19 cellular contexts compared by ENCODE assay signal in genomic region chr13:99122171-99122570, GRCh38.
A peak's percentile ranks its signal among the peaks of the same experiment; 100 is the strongest.
DNase-seq lines count a peak whose midpoint lies in the region; ATAC-seq, FAIRE-seq and TF ChIP-seq lines count a peak whose summit lies in the region.
"Had no signal": no experiment of that assay in that cellular context is flagged by ENCODE, and none has a peak within 500 bp of the region (broad histone marks: within the 10 kb centered on the region; RNA-seq: fewer than 3 reads in every experiment).

No MANE protein-coding gene starts in this region.

- no peak overlapping the region for H3K9ac ChIP-seq in SK-N-SH

- H3K9me2 ChIP-seq in SK-N-SH: no peaks in the 10 kb centered on the region

- H3K36me3 ChIP-seq in SK-N-SH (replicated peaks in 1 of 2; ENCODE audit: control insufficient read depth in 1 of 2, insufficient read depth in 2 of 2, low read length in 1 of 2): no peaks in the 10 kb centered on the region

- WGBS in SK-N-SH (ENCODE audit: low lambda C conversion rate): 84% methylated on average over 2 of the region's 2 CpGs

- no peak for TF ChIP-seq CTCF in SK-N-SH (IDR thresholded peaks at IDR 0.05)

- no peak for TF ChIP-seq POLR2A in H54 (IDR thresholded peaks at IDR 0.05; ENCODE audit: low read depth, low read length)

- no peaks in the 10 kb centered on the region for H3F3A ChIP-seq in SK-N-SH (replicated peaks; ENCODE audit: insufficient read depth)

- H3K27me3 ChIP-seq in SK-N-SH (ENCODE audit: insufficient read depth): no peaks in the 10 kb centered on the region

- H4K20me1 ChIP-seq in SK-N-SH (ENCODE audit: insufficient read depth): no peaks in the 10 kb centered on the region

- POLR2A ChIA-PET in SK-N-SH (lab: Yijun Ruan, JAX): no interaction called here

- no peak for TF ChIP-seq EP300 in SK-N-SH (IDR thresholded peaks at IDR 0.05; ENCODE audit: borderline replicate concordance in 1 of 2, low read depth in 1 of 2, low read length in 1 of 2)

- CTCF ChIA-PET in SK-N-SH (lab: Yijun Ruan, JAX): no interaction called here

- in situ Hi-C loops in SK-MEL-5 (cut with HindIII; ENCODE audit: low pct_unique_long_range_greater_than_20kb, low sequenced_read_pairs): no loop called here

- 0 out of 4 replicates have a peak, but pooled peaks cover 0 to 5% of the 10 kb centered on the region in 2 experiments for H3K4me1 ChIP-seq in SK-N-SH (ENCODE audit: control insufficient read depth in 1 of 2, insufficient read depth in 2 of 2, low read depth in 1 of 2, low read length in 1 of 2)

- H3K27ac ChIP-seq in SK-N-SH (ENCODE audit: low read depth in 2 of 2, low read length in 1 of 2): no peak overlapping the region

- TF ChIP-seq RAD21 in SK-N-SH (IDR thresholded peaks at IDR 0.05; ENCODE audit: low read length): no peak

- H3K4me3 ChIP-seq in SK-N-SH (ENCODE audit: low read depth in 2 of 2, low read length in 1 of 2): no peak overlapping the region

- DNase-seq in SK-N-SH (no peak), H54 (ENCODE audit: insufficient read length, low spot score) (no peak), SK-MEL-5 (ENCODE audit: low read depth, low spot score) (peak; percentile 43), midbrain (lab: John Stamatoyannopoulos, UW) (peak; percentile 6), NCI-H1105 treated with DMSO at 0.1 percent for 48 hours (lab: John Stamatoyannopoulos, UW) (no peak)
- DNase-seq: 8988T, DMS53, EL, KBM-7, NCI-H1436 treated with DMSO at 0.1 percent for 48 hours, NCI-H2029, NCI-H69 had no signal

- no peaks in the 10 kb centered on the region for H3K9me3 ChIP-seq in SK-N-SH

- peak; percentile 11 for FAIRE-seq in H54 (lab: Jason Lieb, UNC)
- FAIRE-seq: H1, HepG2, RCC 7860 had no signal

- ATAC-seq in SK-N-SH treated with all-trans-retinoic acid at 6 μM for 48 hours (no peak), HG02642 (IDR thresholded peaks at IDR 0.05; ENCODE audit: poor library complexity, unreplicated experiment) (no peak), HG02588 (IDR thresholded peaks at IDR 0.05; ENCODE audit: unreplicated experiment) (no peak)
- ATAC-seq: HepG2, Right ventricle myocardium inferior had no signal

- 0 out of 2 replicates have a peak overlapping the region, but pooled peaks have one; percentile 2 for H2AFZ ChIP-seq in SK-N-SH (ENCODE audit: low read depth)

- no peak overlapping the region for H3K4me2 ChIP-seq in SK-N-SH

- H3K79me2 ChIP-seq in SK-N-SH (ENCODE audit: insufficient read depth): no peaks in the 10 kb centered on the region

TF ChIP-seq in SK-N-SH, 30 proteins besides CTCF, POLR2A, EP300 and RAD21:
- TF ChIP-seq, protein P1, sequence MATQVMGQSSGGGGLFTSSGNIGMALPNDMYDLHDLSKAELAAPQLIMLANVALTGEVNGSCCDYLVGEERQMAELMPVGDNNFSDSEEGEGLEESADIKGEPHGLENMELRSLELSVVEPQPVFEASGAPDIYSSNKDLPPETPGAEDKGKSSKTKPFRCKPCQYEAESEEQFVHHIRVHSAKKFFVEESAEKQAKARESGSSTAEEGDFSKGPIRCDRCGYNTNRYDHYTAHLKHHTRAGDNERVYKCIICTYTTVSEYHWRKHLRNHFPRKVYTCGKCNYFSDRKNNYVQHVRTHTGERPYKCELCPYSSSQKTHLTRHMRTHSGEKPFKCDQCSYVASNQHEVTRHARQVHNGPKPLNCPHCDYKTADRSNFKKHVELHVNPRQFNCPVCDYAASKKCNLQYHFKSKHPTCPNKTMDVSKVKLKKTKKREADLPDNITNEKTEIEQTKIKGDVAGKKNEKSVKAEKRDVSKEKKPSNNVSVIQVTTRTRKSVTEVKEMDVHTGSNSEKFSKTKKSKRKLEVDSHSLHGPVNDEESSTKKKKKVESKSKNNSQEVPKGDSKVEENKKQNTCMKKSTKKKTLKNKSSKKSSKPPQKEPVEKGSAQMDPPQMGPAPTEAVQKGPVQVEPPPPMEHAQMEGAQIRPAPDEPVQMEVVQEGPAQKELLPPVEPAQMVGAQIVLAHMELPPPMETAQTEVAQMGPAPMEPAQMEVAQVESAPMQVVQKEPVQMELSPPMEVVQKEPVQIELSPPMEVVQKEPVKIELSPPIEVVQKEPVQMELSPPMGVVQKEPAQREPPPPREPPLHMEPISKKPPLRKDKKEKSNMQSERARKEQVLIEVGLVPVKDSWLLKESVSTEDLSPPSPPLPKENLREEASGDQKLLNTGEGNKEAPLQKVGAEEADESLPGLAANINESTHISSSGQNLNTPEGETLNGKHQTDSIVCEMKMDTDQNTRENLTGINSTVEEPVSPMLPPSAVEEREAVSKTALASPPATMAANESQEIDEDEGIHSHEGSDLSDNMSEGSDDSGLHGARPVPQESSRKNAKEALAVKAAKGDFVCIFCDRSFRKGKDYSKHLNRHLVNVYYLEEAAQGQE (IDR thresholded peaks at IDR 0.05; ENCODE audit: low read depth, low read length): no peak
- TF ChIP-seq NFIC (IDR thresholded peaks at IDR 0.05; ENCODE audit: borderline replicate concordance): no peak
- TF ChIP-seq RCOR1 (IDR thresholded peaks at IDR 0.05; ENCODE audit: low read length): no peak
- TF ChIP-seq FOXM1 (IDR thresholded peaks at IDR 0.05; ENCODE audit: low read depth): no peak
- no peak for TF ChIP-seq RFX5 (IDR thresholded peaks at IDR 0.05; ENCODE audit: low read length)
- TF ChIP-seq ZBTB33 (IDR thresholded peaks at IDR 0.05; ENCODE audit: borderline replicate concordance, low read depth): no peak
- no peak for TF ChIP-seq NRF1 (IDR thresholded peaks at IDR 0.05; ENCODE audit: low read depth, low read length)
- TF ChIP-seq FOXJ3 (CRISPR knock-in tag; IDR thresholded peaks at IDR 0.05): no peak

TF ChIP-seq in SK-N-SH treated with all-trans-retinoic acid at 6 μM for 48 hours, 23 proteins besides CTCF, POLR2A, EP300 and RAD21:
- TF ChIP-seq, protein P2, sequence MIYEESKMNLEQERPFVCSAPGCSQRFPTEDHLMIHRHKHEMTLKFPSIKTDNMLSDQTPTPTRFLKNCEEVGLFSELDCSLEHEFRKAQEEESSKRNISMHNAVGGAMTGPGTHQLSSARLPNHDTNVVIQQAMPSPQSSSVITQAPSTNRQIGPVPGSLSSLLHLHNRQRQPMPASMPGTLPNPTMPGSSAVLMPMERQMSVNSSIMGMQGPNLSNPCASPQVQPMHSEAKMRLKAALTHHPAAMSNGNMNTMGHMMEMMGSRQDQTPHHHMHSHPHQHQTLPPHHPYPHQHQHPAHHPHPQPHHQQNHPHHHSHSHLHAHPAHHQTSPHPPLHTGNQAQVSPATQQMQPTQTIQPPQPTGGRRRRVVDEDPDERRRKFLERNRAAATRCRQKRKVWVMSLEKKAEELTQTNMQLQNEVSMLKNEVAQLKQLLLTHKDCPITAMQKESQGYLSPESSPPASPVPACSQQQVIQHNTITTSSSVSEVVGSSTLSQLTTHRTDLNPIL (CRISPR knock-in tag; IDR thresholded peaks at IDR 0.05; ENCODE audit: low read depth): no peak
- TF ChIP-seq RARB (CRISPR knock-in tag; IDR thresholded peaks at IDR 0.05): no peak
- TF ChIP-seq PPARA (CRISPR knock-in tag; IDR thresholded peaks at IDR 0.05; ENCODE audit: borderline replicate concordance): no peak
- no peak for TF ChIP-seq TSHZ2 (CRISPR knock-in tag; IDR thresholded peaks at IDR 0.05)
- no peak for TF ChIP-seq ARNTL (CRISPR knock-in tag; IDR thresholded peaks at IDR 0.05; ENCODE audit: borderline replicate concordance, low read depth)
- TF ChIP-seq TOX (CRISPR knock-in tag; IDR thresholded peaks at IDR 0.05; ENCODE audit: borderline replicate concordance): no peak
- no peak for TF ChIP-seq ZNF565 (CRISPR knock-in tag; conservative IDR thresholded peaks at IDR 0.05; ENCODE audit: low read depth)
- no peak for TF ChIP-seq ZNF8 (CRISPR knock-in tag; IDR thresholded peaks at IDR 0.05)
- no peak for TF ChIP-seq CSDC2 (CRISPR knock-in tag; IDR thresholded peaks at IDR 0.05)
- no peak for TF ChIP-seq ISL1 (CRISPR knock-in tag; IDR thresholded peaks at IDR 0.05)
- no peak for TF ChIP-seq SNAI2 (CRISPR knock-in tag; IDR thresholded peaks at IDR 0.05)
- no peak for TF ChIP-seq ZC3H10 (CRISPR knock-in tag; IDR thresholded peaks at IDR 0.05)
- no peak for TF ChIP-seq TCF4 (CRISPR knock-in tag; IDR thresholded peaks at IDR 0.05; ENCODE audit: borderline replicate concordance)
- no peak for TF ChIP-seq OSR1 (CRISPR knock-in tag; IDR thresholded peaks at IDR 0.05)
- TF ChIP-seq, protein P3, sequence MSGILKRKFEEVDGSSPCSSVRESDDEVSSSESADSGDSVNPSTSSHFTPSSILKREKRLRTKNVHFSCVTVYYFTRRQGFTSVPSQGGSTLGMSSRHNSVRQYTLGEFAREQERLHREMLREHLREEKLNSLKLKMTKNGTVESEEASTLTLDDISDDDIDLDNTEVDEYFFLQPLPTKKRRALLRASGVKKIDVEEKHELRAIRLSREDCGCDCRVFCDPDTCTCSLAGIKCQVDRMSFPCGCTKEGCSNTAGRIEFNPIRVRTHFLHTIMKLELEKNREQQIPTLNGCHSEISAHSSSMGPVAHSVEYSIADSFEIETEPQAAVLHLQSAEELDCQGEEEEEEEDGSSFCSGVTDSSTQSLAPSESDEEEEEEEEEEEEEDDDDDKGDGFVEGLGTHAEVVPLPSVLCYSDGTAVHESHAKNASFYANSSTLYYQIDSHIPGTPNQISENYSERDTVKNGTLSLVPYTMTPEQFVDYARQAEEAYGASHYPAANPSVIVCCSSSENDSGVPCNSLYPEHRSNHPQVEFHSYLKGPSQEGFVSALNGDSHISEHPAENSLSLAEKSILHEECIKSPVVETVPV (CRISPR knock-in tag; IDR thresholded peaks at IDR 0.05): no peak

Comparison
In these comparisons a context has a peak if more than half of its experiments do, and no peak if none do; other contexts are left out.
1. DNase-seq: peak in SK-MEL-5 (single experiment) and midbrain (single experiment); none in SK-N-SH (single experiment), H54 (single experiment) and NCI-H1105 treated with DMSO at 0.1 percent for 48 hours (single experiment).